Comparison of ENCODE assay signal across 1 cellular context in the genomic region with DNA sequence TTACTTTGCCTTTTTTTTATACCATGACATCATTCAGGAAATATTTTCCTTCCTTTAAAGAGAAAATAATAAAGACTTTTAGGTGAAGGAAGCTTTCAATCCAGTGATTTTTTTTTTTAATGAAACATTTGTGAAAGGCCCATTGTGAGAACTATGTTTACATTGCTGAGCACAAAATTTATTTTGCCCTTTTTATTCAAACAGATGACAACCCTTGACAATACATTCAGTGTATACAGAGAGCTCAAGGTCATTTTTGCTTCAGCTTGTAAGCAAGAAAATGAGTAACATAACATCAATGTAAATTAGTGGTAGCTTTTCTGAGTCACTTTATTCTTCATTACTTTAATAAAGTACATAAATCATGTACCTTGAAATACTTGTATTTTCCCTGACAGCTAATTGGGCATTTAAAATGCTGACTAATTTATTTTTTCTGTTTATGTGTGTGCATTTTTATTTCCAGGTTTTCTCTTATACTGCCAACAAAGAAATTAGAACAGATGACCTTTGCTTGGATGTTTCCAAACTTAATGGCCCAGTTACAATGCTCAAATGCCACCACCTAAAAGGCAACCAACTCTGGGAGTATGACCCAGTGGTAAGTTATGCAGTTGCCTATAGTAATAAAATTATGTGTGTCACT.
TF ChIP-seq lines count a peak whose summit lies in the region.

No MANE protein-coding gene starts in this region.

TF ChIP-seq in HepG2, 621 proteins besides CTCF, POLR2A, EP300 and RAD21 (continued from another document and continues in another):
- TF ChIP-seq, protein P1, sequence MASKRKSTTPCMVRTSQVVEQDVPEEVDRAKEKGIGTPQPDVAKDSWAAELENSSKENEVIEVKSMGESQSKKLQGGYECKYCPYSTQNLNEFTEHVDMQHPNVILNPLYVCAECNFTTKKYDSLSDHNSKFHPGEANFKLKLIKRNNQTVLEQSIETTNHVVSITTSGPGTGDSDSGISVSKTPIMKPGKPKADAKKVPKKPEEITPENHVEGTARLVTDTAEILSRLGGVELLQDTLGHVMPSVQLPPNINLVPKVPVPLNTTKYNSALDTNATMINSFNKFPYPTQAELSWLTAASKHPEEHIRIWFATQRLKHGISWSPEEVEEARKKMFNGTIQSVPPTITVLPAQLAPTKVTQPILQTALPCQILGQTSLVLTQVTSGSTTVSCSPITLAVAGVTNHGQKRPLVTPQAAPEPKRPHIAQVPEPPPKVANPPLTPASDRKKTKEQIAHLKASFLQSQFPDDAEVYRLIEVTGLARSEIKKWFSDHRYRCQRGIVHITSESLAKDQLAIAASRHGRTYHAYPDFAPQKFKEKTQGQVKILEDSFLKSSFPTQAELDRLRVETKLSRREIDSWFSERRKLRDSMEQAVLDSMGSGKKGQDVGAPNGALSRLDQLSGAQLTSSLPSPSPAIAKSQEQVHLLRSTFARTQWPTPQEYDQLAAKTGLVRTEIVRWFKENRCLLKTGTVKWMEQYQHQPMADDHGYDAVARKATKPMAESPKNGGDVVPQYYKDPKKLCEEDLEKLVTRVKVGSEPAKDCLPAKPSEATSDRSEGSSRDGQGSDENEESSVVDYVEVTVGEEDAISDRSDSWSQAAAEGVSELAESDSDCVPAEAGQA (IDR thresholded peaks at IDR 0.05; ENCODE audit: low read depth), result no peak
- TF ChIP-seq, protein P1 (CRISPR knock-in tag; IDR thresholded peaks at IDR 0.05; ENCODE audit: borderline replicate concordance), result no peak
- TF ChIP-seq ZNF644 (CRISPR knock-in tag; IDR thresholded peaks at IDR 0.05; ENCODE audit: low read depth), result peak; percentile 36; the same call in 1 of the 2 replicates
- TF ChIP-seq, protein P2, sequence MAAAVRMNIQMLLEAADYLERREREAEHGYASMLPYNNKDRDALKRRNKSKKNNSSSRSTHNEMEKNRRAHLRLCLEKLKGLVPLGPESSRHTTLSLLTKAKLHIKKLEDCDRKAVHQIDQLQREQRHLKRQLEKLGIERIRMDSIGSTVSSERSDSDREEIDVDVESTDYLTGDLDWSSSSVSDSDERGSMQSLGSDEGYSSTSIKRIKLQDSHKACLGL (CRISPR knock-in tag; IDR thresholded peaks at IDR 0.05), result no peak
- TF ChIP-seq, protein P3, sequence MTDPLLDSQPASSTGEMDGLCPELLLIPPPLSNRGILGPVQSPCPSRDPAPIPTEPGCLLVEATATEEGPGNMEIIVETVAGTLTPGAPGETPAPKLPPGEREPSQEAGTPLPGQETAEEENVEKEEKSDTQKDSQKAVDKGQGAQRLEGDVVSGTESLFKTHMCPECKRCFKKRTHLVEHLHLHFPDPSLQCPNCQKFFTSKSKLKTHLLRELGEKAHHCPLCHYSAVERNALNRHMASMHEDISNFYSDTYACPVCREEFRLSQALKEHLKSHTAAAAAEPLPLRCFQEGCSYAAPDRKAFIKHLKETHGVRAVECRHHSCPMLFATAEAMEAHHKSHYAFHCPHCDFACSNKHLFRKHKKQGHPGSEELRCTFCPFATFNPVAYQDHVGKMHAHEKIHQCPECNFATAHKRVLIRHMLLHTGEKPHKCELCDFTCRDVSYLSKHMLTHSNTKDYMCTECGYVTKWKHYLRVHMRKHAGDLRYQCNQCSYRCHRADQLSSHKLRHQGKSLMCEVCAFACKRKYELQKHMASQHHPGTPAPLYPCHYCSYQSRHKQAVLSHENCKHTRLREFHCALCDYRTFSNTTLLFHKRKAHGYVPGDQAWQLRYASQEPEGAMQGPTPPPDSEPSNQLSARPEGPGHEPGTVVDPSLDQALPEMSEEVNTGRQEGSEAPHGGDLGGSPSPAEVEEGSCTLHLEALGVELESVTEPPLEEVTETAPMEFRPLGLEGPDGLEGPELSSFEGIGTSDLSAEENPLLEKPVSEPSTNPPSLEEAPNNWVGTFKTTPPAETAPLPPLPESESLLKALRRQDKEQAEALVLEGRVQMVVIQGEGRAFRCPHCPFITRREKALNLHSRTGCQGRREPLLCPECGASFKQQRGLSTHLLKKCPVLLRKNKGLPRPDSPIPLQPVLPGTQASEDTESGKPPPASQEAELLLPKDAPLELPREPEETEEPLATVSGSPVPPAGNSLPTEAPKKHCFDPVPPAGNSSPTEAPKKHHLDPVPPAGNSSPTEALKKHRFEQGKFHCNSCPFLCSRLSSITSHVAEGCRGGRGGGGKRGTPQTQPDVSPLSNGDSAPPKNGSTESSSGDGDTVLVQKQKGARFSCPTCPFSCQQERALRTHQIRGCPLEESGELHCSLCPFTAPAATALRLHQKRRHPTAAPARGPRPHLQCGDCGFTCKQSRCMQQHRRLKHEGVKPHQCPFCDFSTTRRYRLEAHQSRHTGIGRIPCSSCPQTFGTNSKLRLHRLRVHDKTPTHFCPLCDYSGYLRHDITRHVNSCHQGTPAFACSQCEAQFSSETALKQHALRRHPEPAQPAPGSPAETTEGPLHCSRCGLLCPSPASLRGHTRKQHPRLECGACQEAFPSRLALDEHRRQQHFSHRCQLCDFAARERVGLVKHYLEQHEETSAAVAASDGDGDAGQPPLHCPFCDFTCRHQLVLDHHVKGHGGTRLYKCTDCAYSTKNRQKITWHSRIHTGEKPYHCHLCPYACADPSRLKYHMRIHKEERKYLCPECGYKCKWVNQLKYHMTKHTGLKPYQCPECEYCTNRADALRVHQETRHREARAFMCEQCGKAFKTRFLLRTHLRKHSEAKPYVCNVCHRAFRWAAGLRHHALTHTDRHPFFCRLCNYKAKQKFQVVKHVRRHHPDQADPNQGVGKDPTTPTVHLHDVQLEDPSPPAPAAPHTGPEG (CRISPR knock-in tag; IDR thresholded peaks at IDR 0.05), result no peak
- peak; percentile 37; the same call in 1 of the 2 replicates for TF ChIP-seq RARA (CRISPR knock-in tag; IDR thresholded peaks at IDR 0.05)
- TF ChIP-seq ZSCAN25 (CRISPR knock-in tag; IDR thresholded peaks at IDR 0.05), result no peak
- TF ChIP-seq ISL2 (CRISPR knock-in tag; IDR thresholded peaks at IDR 0.05), result peak; percentile 61; the same call in 1 of the 2 replicates
- 0 out of 2 replicates have a peak, but pooled peaks have one; percentile 9 for TF ChIP-seq HNRNPUL1 (IDR thresholded peaks at IDR 0.05; ENCODE audit: low read depth, low read length)
- no peak for TF ChIP-seq JUNB (CRISPR knock-in tag; IDR thresholded peaks at IDR 0.05; ENCODE audit: borderline replicate concordance)
- peak; percentile 81 for TF ChIP-seq MED1 (CRISPR knock-in tag; IDR thresholded peaks at IDR 0.05)
- TF ChIP-seq EHMT2 (IDR thresholded peaks at IDR 0.05; ENCODE audit: borderline replicate concordance, low read depth, low read length), result 0 out of 2 replicates have a peak, but pooled peaks have one; percentile 47
- no peak for TF ChIP-seq ZNF136 (CRISPR knock-in tag; IDR thresholded peaks at IDR 0.05; ENCODE audit: low read depth)
- no peak for TF ChIP-seq DMAP1 (CRISPR knock-in tag; IDR thresholded peaks at IDR 0.05)
- no peak for TF ChIP-seq ZNF317 (CRISPR knock-in tag; IDR thresholded peaks at IDR 0.05)
- 0 out of 2 replicates have a peak, but pooled peaks have one; percentile 6 for TF ChIP-seq FOSL2 (CRISPR knock-in tag; IDR thresholded peaks at IDR 0.05)
- TF ChIP-seq FOXP1 (IDR thresholded peaks at IDR 0.05), result peak; percentile 60; the same call in 1 of the 2 replicates
- TF ChIP-seq FOXP1 (CRISPR knock-in tag; IDR thresholded peaks at IDR 0.05), result peak; percentile 93
- TF ChIP-seq, protein P4, sequence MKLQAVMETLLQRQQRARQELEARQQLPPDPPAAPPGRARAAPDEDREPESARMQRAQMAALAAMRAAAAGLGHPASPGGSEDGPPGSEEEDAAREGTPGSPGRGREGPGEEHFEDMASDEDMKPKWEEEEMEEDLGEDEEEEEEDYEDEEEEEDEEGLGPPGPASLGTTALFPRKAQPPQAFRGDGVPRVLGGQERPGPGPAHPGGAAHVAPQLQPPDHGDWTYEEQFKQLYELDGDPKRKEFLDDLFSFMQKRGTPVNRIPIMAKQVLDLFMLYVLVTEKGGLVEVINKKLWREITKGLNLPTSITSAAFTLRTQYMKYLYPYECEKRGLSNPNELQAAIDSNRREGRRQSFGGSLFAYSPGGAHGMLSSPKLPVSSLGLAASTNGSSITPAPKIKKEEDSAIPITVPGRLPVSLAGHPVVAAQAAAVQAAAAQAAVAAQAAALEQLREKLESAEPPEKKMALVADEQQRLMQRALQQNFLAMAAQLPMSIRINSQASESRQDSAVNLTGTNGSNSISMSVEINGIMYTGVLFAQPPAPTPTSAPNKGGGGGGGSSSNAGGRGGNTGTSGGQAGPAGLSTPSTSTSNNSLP (IDR thresholded peaks at IDR 0.05; ENCODE audit: low read depth, low read length), result peak; percentile 99
- TF ChIP-seq SIX1 (CRISPR knock-in tag; IDR thresholded peaks at IDR 0.05; ENCODE audit: borderline replicate concordance), result 0 out of 2 replicates have a peak, but pooled peaks have one; percentile 14
- TF ChIP-seq ZNF350 (CRISPR knock-in tag; IDR thresholded peaks at IDR 0.05; ENCODE audit: borderline replicate concordance, low read depth), result no peak
- TF ChIP-seq PPARG (CRISPR knock-in tag; conservative IDR thresholded peaks at IDR 0.05), result peak; percentile 50
- no peak for TF ChIP-seq SPEN (CRISPR knock-in tag; IDR thresholded peaks at IDR 0.05; ENCODE audit: low read depth)
- no peak for TF ChIP-seq HOXA5 (CRISPR knock-in tag; IDR thresholded peaks at IDR 0.05)
- TF ChIP-seq KLF13 (CRISPR knock-in tag; IDR thresholded peaks at IDR 0.05), result no peak
- TF ChIP-seq FOXO1 (CRISPR knock-in tag; IDR thresholded peaks at IDR 0.05), result peak; percentile 50; the same call in 1 of the 2 replicates
- no peak for TF ChIP-seq GZF1 (CRISPR knock-in tag; IDR thresholded peaks at IDR 0.05)
- TF ChIP-seq, protein P5, sequence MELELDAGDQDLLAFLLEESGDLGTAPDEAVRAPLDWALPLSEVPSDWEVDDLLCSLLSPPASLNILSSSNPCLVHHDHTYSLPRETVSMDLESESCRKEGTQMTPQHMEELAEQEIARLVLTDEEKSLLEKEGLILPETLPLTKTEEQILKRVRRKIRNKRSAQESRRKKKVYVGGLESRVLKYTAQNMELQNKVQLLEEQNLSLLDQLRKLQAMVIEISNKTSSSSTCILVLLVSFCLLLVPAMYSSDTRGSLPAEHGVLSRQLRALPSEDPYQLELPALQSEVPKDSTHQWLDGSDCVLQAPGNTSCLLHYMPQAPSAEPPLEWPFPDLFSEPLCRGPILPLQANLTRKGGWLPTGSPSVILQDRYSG (CRISPR knock-in tag; IDR thresholded peaks at IDR 0.05), result no peak
- peak; percentile 22; the same call in 1 of the 2 replicates for TF ChIP-seq KLF6 (CRISPR knock-in tag; IDR thresholded peaks at IDR 0.05)
- no peak for TF ChIP-seq KDM1A (CRISPR knock-in tag; IDR thresholded peaks at IDR 0.05)
- no peak for TF ChIP-seq ZNF282 (IDR thresholded peaks at IDR 0.05; ENCODE audit: partially characterized antibody)
- no peak for TF ChIP-seq ZNF33A (CRISPR knock-in tag; IDR thresholded peaks at IDR 0.05; ENCODE audit: borderline replicate concordance)
- TF ChIP-seq MAFF (IDR thresholded peaks at IDR 0.05; ENCODE audit: low read depth, low read length), result peak; percentile 95
- TF ChIP-seq RCOR2 (CRISPR knock-in tag; IDR thresholded peaks at IDR 0.05), result no peak
- peak; percentile 72 for TF ChIP-seq GATAD2A (CRISPR knock-in tag; IDR thresholded peaks at IDR 0.05)
- TF ChIP-seq, protein P6, sequence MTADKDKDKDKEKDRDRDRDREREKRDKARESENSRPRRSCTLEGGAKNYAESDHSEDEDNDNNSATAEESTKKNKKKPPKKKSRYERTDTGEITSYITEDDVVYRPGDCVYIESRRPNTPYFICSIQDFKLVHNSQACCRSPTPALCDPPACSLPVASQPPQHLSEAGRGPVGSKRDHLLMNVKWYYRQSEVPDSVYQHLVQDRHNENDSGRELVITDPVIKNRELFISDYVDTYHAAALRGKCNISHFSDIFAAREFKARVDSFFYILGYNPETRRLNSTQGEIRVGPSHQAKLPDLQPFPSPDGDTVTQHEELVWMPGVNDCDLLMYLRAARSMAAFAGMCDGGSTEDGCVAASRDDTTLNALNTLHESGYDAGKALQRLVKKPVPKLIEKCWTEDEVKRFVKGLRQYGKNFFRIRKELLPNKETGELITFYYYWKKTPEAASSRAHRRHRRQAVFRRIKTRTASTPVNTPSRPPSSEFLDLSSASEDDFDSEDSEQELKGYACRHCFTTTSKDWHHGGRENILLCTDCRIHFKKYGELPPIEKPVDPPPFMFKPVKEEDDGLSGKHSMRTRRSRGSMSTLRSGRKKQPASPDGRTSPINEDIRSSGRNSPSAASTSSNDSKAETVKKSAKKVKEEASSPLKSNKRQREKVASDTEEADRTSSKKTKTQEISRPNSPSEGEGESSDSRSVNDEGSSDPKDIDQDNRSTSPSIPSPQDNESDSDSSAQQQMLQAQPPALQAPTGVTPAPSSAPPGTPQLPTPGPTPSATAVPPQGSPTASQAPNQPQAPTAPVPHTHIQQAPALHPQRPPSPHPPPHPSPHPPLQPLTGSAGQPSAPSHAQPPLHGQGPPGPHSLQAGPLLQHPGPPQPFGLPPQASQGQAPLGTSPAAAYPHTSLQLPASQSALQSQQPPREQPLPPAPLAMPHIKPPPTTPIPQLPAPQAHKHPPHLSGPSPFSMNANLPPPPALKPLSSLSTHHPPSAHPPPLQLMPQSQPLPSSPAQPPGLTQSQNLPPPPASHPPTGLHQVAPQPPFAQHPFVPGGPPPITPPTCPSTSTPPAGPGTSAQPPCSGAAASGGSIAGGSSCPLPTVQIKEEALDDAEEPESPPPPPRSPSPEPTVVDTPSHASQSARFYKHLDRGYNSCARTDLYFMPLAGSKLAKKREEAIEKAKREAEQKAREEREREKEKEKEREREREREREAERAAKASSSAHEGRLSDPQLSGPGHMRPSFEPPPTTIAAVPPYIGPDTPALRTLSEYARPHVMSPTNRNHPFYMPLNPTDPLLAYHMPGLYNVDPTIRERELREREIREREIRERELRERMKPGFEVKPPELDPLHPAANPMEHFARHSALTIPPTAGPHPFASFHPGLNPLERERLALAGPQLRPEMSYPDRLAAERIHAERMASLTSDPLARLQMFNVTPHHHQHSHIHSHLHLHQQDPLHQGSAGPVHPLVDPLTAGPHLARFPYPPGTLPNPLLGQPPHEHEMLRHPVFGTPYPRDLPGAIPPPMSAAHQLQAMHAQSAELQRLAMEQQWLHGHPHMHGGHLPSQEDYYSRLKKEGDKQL (CRISPR knock-in tag; IDR thresholded peaks at IDR 0.05; ENCODE audit: low read depth), result no peak
- 0 out of 2 replicates have a peak, but pooled peaks have one; percentile 46 for TF ChIP-seq MBD4 (IDR thresholded peaks at IDR 0.05; ENCODE audit: borderline replicate concordance, low read length)
- no peak for TF ChIP-seq ZSCAN31 (CRISPR knock-in tag; IDR thresholded peaks at IDR 0.05; ENCODE audit: low read depth)
- TF ChIP-seq TCF7 (IDR thresholded peaks at IDR 0.05; ENCODE audit: low read depth), result peak; percentile 34; the same call in 1 of the 2 replicates
- TF ChIP-seq ZFP90 (CRISPR knock-in tag; IDR thresholded peaks at IDR 0.05; ENCODE audit: borderline replicate concordance), result no peak
